1 cellular context compared by ENCODE assay signal in genomic region chr2:98634406-98635092, GRCh38.
TF ChIP-seq lines count a peak whose summit lies in the region.

No MANE protein-coding gene starts in this region.

TF ChIP-seq in GM23338, 12 proteins besides CTCF, POLR2A, EP300 and RAD21 (continued from another document):
- TF ChIP-seq ZNF462 (CRISPR knock-in tag; IDR thresholded peaks at IDR 0.05) (no peak), POLR2AphosphoS5 (IDR thresholded peaks at IDR 0.05; ENCODE audit: low read depth) (no peak)
